In the genomic region with DNA sequence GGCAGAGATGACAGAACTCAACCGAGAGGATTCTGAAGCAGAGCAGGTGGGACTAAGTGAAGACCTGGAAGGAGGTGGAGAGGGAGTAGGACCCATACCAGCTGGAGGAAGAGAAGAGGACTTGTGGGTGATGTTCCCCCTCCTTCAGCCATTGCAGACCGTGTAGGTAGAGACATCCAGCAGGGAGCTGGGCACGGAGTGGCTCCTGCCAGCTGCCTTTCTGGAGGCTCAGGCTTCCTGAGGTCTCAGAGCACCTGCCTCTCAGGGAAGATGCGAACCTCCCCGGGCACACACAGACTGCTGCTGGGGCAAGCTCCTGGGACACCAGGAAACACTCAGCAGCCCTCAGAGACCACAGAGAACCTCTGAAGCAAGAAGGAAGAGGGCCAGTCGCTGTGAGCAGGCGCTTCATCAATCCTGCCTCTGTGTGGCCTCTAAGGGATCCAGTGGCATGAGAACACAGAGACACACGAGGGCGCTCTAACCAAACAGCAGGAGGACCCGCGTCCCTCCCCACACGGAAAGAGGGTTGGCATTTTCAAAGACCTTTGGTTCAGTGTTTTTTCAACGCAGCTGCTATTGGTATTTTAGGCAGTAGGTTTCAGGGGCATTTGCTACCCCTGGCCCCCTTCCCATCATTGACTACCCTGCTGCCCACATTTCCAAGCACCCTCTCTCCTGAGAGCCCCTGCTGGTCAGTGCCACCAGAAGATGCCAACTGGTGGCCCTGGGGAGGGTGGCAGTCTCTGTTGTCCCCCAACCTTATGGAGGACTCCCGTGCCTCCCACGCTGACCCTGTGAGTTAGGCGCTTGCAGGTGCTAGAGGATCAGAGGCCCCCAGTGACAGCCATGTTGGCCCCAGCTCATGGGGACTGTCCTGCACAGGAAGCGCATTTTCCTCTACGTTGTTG, we compare ENCODE assay signal across 8 cellular contexts.
DNase-seq lines count a peak whose midpoint lies in the region; ATAC-seq and TF ChIP-seq lines count a peak whose summit lies in the region.

No MANE protein-coding gene starts in this region.

- intact Hi-C loops in activated CD4-positive, alpha-beta T cell treated with anti-CD3 and anti-CD28 coated beads, Interleukin-2, amount 10 ng/mL, durations not matched to agents 24 days and 14 days (cut with micrococcal nuclease) = loop anchor here (1.0 to 10.0 kb wide), 7 partner anchors 61 to 598 kb away; no protein-coding TSS in a partner anchor
- intact Hi-C loops in right lobe of liver (cut with DNase I) = loop anchor here in 1 of 2 donors (10.0 kb wide), 1 partner anchor 241 kb away; no protein-coding TSS in a partner anchor

- no peak overlapping the region for H3K4me3 ChIP-seq in right lobe of liver

- H3K9me3 Mint-ChIP-seq in activated CD4-positive, alpha-beta T cell treated with anti-CD3 and anti-CD28 coated beads, Interleukin-2, amount 10 ng/mL, durations not matched to agents 24 days and 14 days = no peaks in the 10 kb centered on the region

- no peaks in the 10 kb centered on the region for H3K4me1 ChIP-seq in right lobe of liver

- H3K27me3 ChIP-seq in right lobe of liver = no peaks in the 10 kb centered on the region

- 46% methylated on average over 7 of the region's 18 CpGs for WGBS in right lobe of liver (ENCODE audit: insufficient coverage, low coverage, low lambda C conversion rate, missing lambda C conversion rate)

- TF ChIP-seq POLR2A in right lobe of liver (IDR thresholded peaks at IDR 0.05) = no peak

- no peaks in the 10 kb centered on the region for H3K9me3 ChIP-seq in right lobe of liver

- H3K4me3 Mint-ChIP-seq in activated CD4-positive, alpha-beta T cell treated with anti-CD3 and anti-CD28 coated beads, Interleukin-2, amount 10 ng/mL, durations not matched to agents 24 days and 14 days = peak overlapping the region; percentile 2

- peak; percentile 81 to 91 (median 89) for TF ChIP-seq CTCF in right lobe of liver (IDR thresholded peaks at IDR 0.05)

- H3K27me3 Mint-ChIP-seq in activated CD4-positive, alpha-beta T cell treated with anti-CD3 and anti-CD28 coated beads, Interleukin-2, amount 10 ng/mL, durations not matched to agents 24 days and 14 days = no peaks in the 10 kb centered on the region

- peaks cover 75% of the 10 kb centered on the region for H3K36me3 Mint-ChIP-seq in activated CD4-positive, alpha-beta T cell treated with anti-CD3 and anti-CD28 coated beads, Interleukin-2, amount 10 ng/mL, durations not matched to agents 24 days and 14 days (ENCODE audit: low read depth)

- peak; percentile 64 for DNase-seq in GM04504 (ENCODE audit: low read depth)
- DNase-seq in NCI-H510A treated with DMSO at 0.1 percent for 48 hours (lab: John Stamatoyannopoulos, UW) = peak; percentile 100
- peak; percentile 95 for DNase-seq in activated CD4-positive, alpha-beta T cell treated with anti-CD3 and anti-CD28 coated beads, Interleukin-2, amount 10 ng/mL, durations not matched to agents 24 days and 14 days
- DNase-seq in dedifferentiated amniotic fluid mesenchymal stem cell (ENCODE audit: extremely low spot score) = peak; percentile 85
- DNase-seq in right lobe of liver = peak; percentile 74 to 79 (median 77)
- DNase-seq in stimulated activated CD4-positive, alpha-beta T cell treated with anti-CD3 and anti-CD28 coated beads, TNF-alpha, amount 100 ng/mL, for 4 hours (ENCODE audit: low read depth in 3 of 3) = peak; percentile 55 to 69 (median 65)

- no peak overlapping the region for H3K27ac ChIP-seq in right lobe of liver

- ATAC-seq in HG03342 (IDR thresholded peaks at IDR 0.05; ENCODE audit: unreplicated experiment) (peak; percentile 71), right lobe of liver (peak; percentile 89 to 98 (median 94)), HG02970 (IDR thresholded peaks at IDR 0.05; ENCODE audit: low FRiP score, unreplicated experiment) (no peak)

- H3K4me1 Mint-ChIP-seq in activated CD4-positive, alpha-beta T cell treated with anti-CD3 and anti-CD28 coated beads, Interleukin-2, amount 10 ng/mL, durations not matched to agents 24 days and 14 days = peaks cover 53% of the 10 kb centered on the region

- H3K36me3 ChIP-seq in right lobe of liver = no peaks in the 10 kb centered on the region

- peak overlapping the region; percentile 58 for H3K27ac Mint-ChIP-seq in activated CD4-positive, alpha-beta T cell treated with anti-CD3 and anti-CD28 coated beads, Interleukin-2, amount 10 ng/mL, durations not matched to agents 24 days and 14 days
